19 cellular contexts compared by ENCODE assay signal in genomic region chr11:113841691-113842090, GRCh38. TPM values are rescaled to one million over a fixed set of nuclear protein-coding genes. Genes with fewer than 3 reads are reported as not detected.
A peak's percentile ranks its signal among the peaks of the same experiment; 100 is the strongest.
DNase-seq lines count a peak whose midpoint lies in the region; ATAC-seq, FAIRE-seq and TF ChIP-seq lines count a peak whose summit lies in the region.
"Had no signal": no experiment of that assay in that cellular context is flagged by ENCODE, and none has a peak within 500 bp of the region (broad histone marks: within the 10 kb centered on the region; RNA-seq: fewer than 3 reads in every experiment).

No MANE protein-coding gene starts in this region.

- peaks cover 15% of the 10 kb centered on the region for H3K4me1 Mint-ChIP-seq in T-helper 2 cell treated with Interferon-gamma antibody and Interleukin-4, amounts not matched to agents 5 μg/mL and 100 μg/mL, for 36 hours (ENCODE audit: low read depth)
- H3K4me1 Mint-ChIP-seq in progenitor cell of endocrine pancreas (ENCODE audit: low read depth) = no peaks in the 10 kb centered on the region

- H3K9me3 Mint-ChIP-seq in T-helper 2 cell treated with Interferon-gamma antibody and Interleukin-4, amounts not matched to agents 5 μg/mL and 100 μg/mL, for 36 hours = no peaks in the 10 kb centered on the region
- H3K9me3 Mint-ChIP-seq in progenitor cell of endocrine pancreas (ENCODE audit: low read depth) = no peaks in the 10 kb centered on the region

- TF ChIP-seq CTCF in progenitor cell of endocrine pancreas (IDR thresholded peaks at IDR 0.05; ENCODE audit: unreplicated experiment) = no peak
- TF ChIP-seq CTCF in foreskin keratinocyte (conservative IDR thresholded peaks at IDR 0.05) = no peak

- peak; percentile 25 for ATAC-seq in GM19043 (IDR thresholded peaks at IDR 0.05; ENCODE audit: low read depth, unreplicated experiment)
- ATAC-seq in foreskin keratinocyte = no peak

- no peak overlapping the region for H3K27ac ChIP-seq in foreskin keratinocyte
- H3K27ac ChIP-seq: SK-N-MC, skin epidermis, upper lobe of left lung had no signal

- no peak for FAIRE-seq in RCC 7860 (lab: Jason Lieb, UNC)
- FAIRE-seq: bronchial epithelial cell had no signal

- no peaks in the 10 kb centered on the region for H3K27me3 ChIP-seq in foreskin keratinocyte
- H3K27me3 ChIP-seq: upper lobe of left lung had no signal

- DNase-seq in T-helper 2 cell treated with Interferon-gamma antibody and Interleukin-4, amounts not matched to agents 5 μg/mL and 100 μg/mL, for 36 hours (ENCODE audit: low spot score) = no peak
- DNase-seq in T-helper 2 cell (no peak), NCI-H526 (lab: John Stamatoyannopoulos, UW) (peak; percentile 99 to 100), germinal center (ENCODE audit: low spot score) (peak; percentile 11), progenitor cell of endocrine pancreas (ENCODE audit: low spot score, unreplicated experiment) (no peak), foreskin keratinocyte (no peak), RCC 7860 (ENCODE audit: low spot score) (no peak)
- DNase-seq: 8988T; effector memory CD4-positive, alpha-beta T cell; HCEC 1CT; KG1; left cardiac atrium; NCI-H1417 treated with DMSO at 0.1 percent for 48 hours; upper lobe of left lung had no signal

- no peaks in the 10 kb centered on the region for H3K4me1 ChIP-seq in foreskin keratinocyte
- H3K4me1 ChIP-seq: upper lobe of left lung had no signal

- H3K27ac Mint-ChIP-seq in T-helper 2 cell treated with Interferon-gamma antibody and Interleukin-4, amounts not matched to agents 5 μg/mL and 100 μg/mL, for 36 hours = peak overlapping the region; percentile 32
- H3K27ac Mint-ChIP-seq in progenitor cell of endocrine pancreas = no peak overlapping the region
- H3K27ac Mint-ChIP-seq: CD14-positive monocyte had no signal

- no peaks in the 10 kb centered on the region for H3K27me3 Mint-ChIP-seq in T-helper 2 cell treated with Interferon-gamma antibody and Interleukin-4, amounts not matched to agents 5 μg/mL and 100 μg/mL, for 36 hours (ENCODE audit: low read depth)
- H3K27me3 Mint-ChIP-seq in progenitor cell of endocrine pancreas = no peaks in the 10 kb centered on the region

- peak overlapping the region; percentile 62 for H3K4me3 Mint-ChIP-seq in T-helper 2 cell treated with Interferon-gamma antibody and Interleukin-4, amounts not matched to agents 5 μg/mL and 100 μg/mL, for 36 hours
- H3K4me3 Mint-ChIP-seq in progenitor cell of endocrine pancreas (ENCODE audit: low read depth) = no peak overlapping the region
- H3K4me3 Mint-ChIP-seq: CD14-positive monocyte had no signal

- H3K36me3 Mint-ChIP-seq in T-helper 2 cell treated with Interferon-gamma antibody and Interleukin-4, amounts not matched to agents 5 μg/mL and 100 μg/mL, for 36 hours (ENCODE audit: low read depth) = peaks cover 34% of the 10 kb centered on the region
- H3K36me3 Mint-ChIP-seq in progenitor cell of endocrine pancreas (ENCODE audit: insufficient read depth) = peaks cover 14% of the 10 kb centered on the region

RNA-seq across cellular contexts. Expression of gene USP28, which starts 33.7 kb away (rescaled TPM):
- total RNA-seq in progenitor cell of endocrine pancreas = 54.8 and 56.4 TPM in 2 replicates
- total RNA-seq in foreskin keratinocyte = 38.7 and 45.5 TPM in 2 replicates
- polyA plus RNA-seq in foreskin keratinocyte = 6.7 and 9.2 TPM in 2 replicates

Comparison
In these comparisons a context has a peak if more than half of its experiments do, and no peak if none do; other contexts are left out.
1. DNase-seq: peak in NCI-H526 (2 of 2) and germinal center (single experiment); none in T-helper 2 cell treated with Interferon-gamma antibody and Interleukin-4, amounts not matched to agents 5 μg/mL and 100 μg/mL, for 36 hours (single experiment), T-helper 2 cell (0 of 5), progenitor cell of endocrine pancreas (single experiment), foreskin keratinocyte (0 of 2) and RCC 7860 (single experiment).